Comparison of ENCODE assay signal across 18 cellular contexts in the genomic region with DNA sequence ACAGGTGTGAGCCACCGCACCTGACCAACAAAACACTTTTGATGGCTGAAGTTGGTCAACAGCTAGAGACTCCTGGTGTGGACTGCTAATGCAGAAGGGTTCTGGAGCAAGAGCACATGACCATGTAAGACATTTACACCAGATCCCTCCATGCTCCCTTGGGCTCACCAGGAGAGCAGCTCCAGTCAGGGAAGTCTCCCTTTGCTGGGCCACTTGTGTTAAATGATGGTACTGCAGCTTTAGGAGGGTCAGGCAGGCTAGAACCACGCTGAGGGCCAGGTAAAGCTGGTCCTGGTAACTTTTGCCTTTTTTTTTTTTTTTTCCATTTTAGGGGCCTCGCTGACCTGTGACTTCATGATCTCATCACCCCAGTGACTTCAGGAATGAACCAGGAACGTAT.
DNase-seq lines count a peak whose midpoint lies in the region; ATAC-seq and TF ChIP-seq lines count a peak whose summit lies in the region.
"Had no signal": no experiment of that assay in that cellular context is flagged by ENCODE, and none has a peak within 500 bp of the region (broad histone marks: within the 10 kb centered on the region; RNA-seq: fewer than 3 reads in every experiment).

No MANE protein-coding gene starts in this region.

- 0 out of 6 replicates have a peak, but pooled peaks of 1 of the 3 experiments have one; percentile 12 for TF ChIP-seq CTCF in HCT116 (IDR thresholded peaks at IDR 0.05 in 2 of 3, conservative IDR thresholded peaks at IDR 0.05 in 1 of 3; ENCODE audit: borderline replicate concordance in 1 of 3, insufficient read depth in 1 of 3, low read depth in 2 of 3, low read length in 2 of 3)
- no peak for TF ChIP-seq CTCF in coronary artery (IDR thresholded peaks at IDR 0.05)
- no peak for TF ChIP-seq CTCF in testis (IDR thresholded peaks at IDR 0.05)

- DNase-seq in HCT116 (ENCODE audit: low read depth, low spot score) (no peak), coronary artery (ENCODE audit: low spot score) (no peak), testis (no peak), GOT3 (lab: John Stamatoyannopoulos, UW) (no peak), T-helper 1 cell (no peak)
- DNase-seq in CD8-positive, alpha-beta memory T cell, result no peak
- DNase-seq: activated CD4-positive, alpha-beta T cell treated with anti-CD3 and anti-CD28 coated beads, Interleukin-2, amount 50 U/mL, for 1 hour; activated T-cell treated with anti-CD3 and anti-CD28 coated beads, Interleukin-2, amount 50 U/mL, for 72 hours; amniotic stem cell; hypothalamus; NCI-H748 treated with DMSO at 0.1 percent for 48 hours; stimulated activated naive CD8-positive, alpha-beta T cell treated with anti-CD3 and anti-CD28 coated beads, Interleukin-15, amount 100 ng/mL, for 72 hours; T-helper 2 cell had no signal

- H3K27me3 ChIP-seq in HCT116 (ENCODE audit: insufficient read depth, low read length), result no peaks in the 10 kb centered on the region
- H3K27me3 ChIP-seq in mucosa of rectum (ENCODE audit: control insufficient read depth in 2 of 2, insufficient read depth in 2 of 2, low read length in 2 of 2), result no peaks in the 10 kb centered on the region
- H3K27me3 ChIP-seq in testis, result no peaks in the 10 kb centered on the region
- no peaks in the 10 kb centered on the region for H3K27me3 ChIP-seq in CD8-positive, alpha-beta memory T cell (ENCODE audit: insufficient read depth, low read length, poor library complexity, severe bottlenecking)
- H3K27me3 ChIP-seq: BLaER1 treated with 17β-estradiol and CSF1 and Interleukin-3, amounts not matched to agents 10 nM and 100 nM had no signal

- no peaks in the 10 kb centered on the region for H3K36me3 Mint-ChIP-seq in CD8-positive, alpha-beta memory T cell

- 0 out of 2 replicates have a peak, but pooled peaks have one; percentile 63 for ATAC-seq in HCT116
- ATAC-seq in HG02870 (IDR thresholded peaks at IDR 0.05; ENCODE audit: unreplicated experiment), result no peak
- ATAC-seq: activated T-cell treated with anti-CD3 and anti-CD28 coated beads, Interleukin-2, amount 50 U/mL, for 72 hours; stimulated activated naive CD8-positive, alpha-beta T cell treated with anti-CD3 and anti-CD28 coated beads, Interleukin-15, amount 100 ng/mL, for 72 hours had no signal

- peaks cover 0 to 3% (median 0%) of the 10 kb centered on the region in 5 donors for H3K9me3 Mint-ChIP-seq in CD8-positive, alpha-beta memory T cell
- H3K9me3 Mint-ChIP-seq: activated T-cell treated with anti-CD3 and anti-CD28 coated beads, Interleukin-2, amount 50 U/mL, for 72 hours had no signal

- no peak overlapping the region for H3K4me3 ChIP-seq in HCT116 (replicated peaks in 1 of 2; ENCODE audit: low read depth in 1 of 2, low read length in 2 of 2)
- no peak overlapping the region for H3K4me3 ChIP-seq in coronary artery
- H3K4me3 ChIP-seq in mucosa of rectum (ENCODE audit: low read length in 2 of 2), result no peak overlapping the region
- no peak overlapping the region for H3K4me3 ChIP-seq in testis
- no peak overlapping the region for H3K4me3 ChIP-seq in CD8-positive, alpha-beta memory T cell (ENCODE audit: low read length)
- H3K4me3 ChIP-seq: BLaER1 treated with 17β-estradiol and CSF1 and Interleukin-3, amounts not matched to agents 10 nM and 100 nM had no signal

- RAD21 ChIA-PET in HCT116 (lab: Charles Lee; ENCODE audit: low non-redundant PET in 1 of 2, low total read pairs in 2 of 2, uncharacterized antibody in 2 of 2, unreplicated experiment in 2 of 2), result no interaction called here

- no peaks in the 10 kb centered on the region for H3K36me3 ChIP-seq in HCT116 (ENCODE audit: control insufficient read depth in 1 of 2, insufficient read depth in 2 of 2, low read length in 2 of 2)
- H3K36me3 ChIP-seq in mucosa of rectum (ENCODE audit: control insufficient read depth in 2 of 2, insufficient read depth in 2 of 2, low read length in 2 of 2), result no peaks in the 10 kb centered on the region
- H3K36me3 ChIP-seq in testis (ENCODE audit: low read depth, missing control alignments), result no peaks in the 10 kb centered on the region
- H3K36me3 ChIP-seq in CD8-positive, alpha-beta memory T cell (ENCODE audit: insufficient read depth, low read length), result no peaks in the 10 kb centered on the region
- H3K36me3 ChIP-seq: BLaER1 treated with 17β-estradiol and CSF1 and Interleukin-3, amounts not matched to agents 10 nM and 100 nM had no signal

- H3K9me2 ChIP-seq in HCT116 (ENCODE audit: insufficient read depth), result no peaks in the 10 kb centered on the region

- H3K79me2 ChIP-seq in HCT116 (ENCODE audit: insufficient read depth, low read length), result no peaks in the 10 kb centered on the region

- H3K27ac Mint-ChIP-seq in CD8-positive, alpha-beta memory T cell, result no peak overlapping the region
- H3K27ac Mint-ChIP-seq: activated T-cell treated with anti-CD3 and anti-CD28 coated beads, Interleukin-2, amount 50 U/mL, for 72 hours; stimulated activated naive CD8-positive, alpha-beta T cell treated with anti-CD3 and anti-CD28 coated beads, Interleukin-15, amount 100 ng/mL, for 72 hours had no signal

- no peak overlapping the region for H3K27ac ChIP-seq in HCT116 (ENCODE audit: low read depth, low read length)
- H3K27ac ChIP-seq in coronary artery, result peak overlapping the region; percentile 76 to 87
- peak overlapping the region; percentile 75 to 76 for H3K27ac ChIP-seq in mucosa of rectum (ENCODE audit: low read depth in 2 of 2, low read length in 2 of 2)
- peak overlapping the region; percentile 69 to 85 for H3K27ac ChIP-seq in testis
- H3K27ac ChIP-seq in CD8-positive, alpha-beta memory T cell (ENCODE audit: low read depth, low read length), result no peak overlapping the region
- H3K27ac ChIP-seq: BLaER1 treated with 17β-estradiol and CSF1 and Interleukin-3, amounts not matched to agents 10 nM and 100 nM; epithelial cell of prostate; RWPE1 had no signal

- no peak overlapping the region for H2AFZ ChIP-seq in HCT116 (ENCODE audit: low read depth, low read length, poor library complexity, severe bottlenecking)

- no peak for TF ChIP-seq RAD21 in HCT116 (IDR thresholded peaks at IDR 0.05; ENCODE audit: low read depth)

- no peak overlapping the region for H3K4me2 ChIP-seq in HCT116 (ENCODE audit: low read length)
- H3K4me2 ChIP-seq: BLaER1 treated with 17β-estradiol and CSF1 and Interleukin-3, amounts not matched to agents 10 nM and 100 nM had no signal

- POLR2A ChIA-PET in HCT116 (lab: Charles Lee), result no interaction called here
- POLR2A ChIA-PET in CD8-positive, alpha-beta memory T cell (lab: Charles Lee), result no interaction called here

- H3K27me3 Mint-ChIP-seq in CD8-positive, alpha-beta memory T cell, result peaks cover 2 to 10% of the 10 kb centered on the region in 2 donors
- H3K27me3 Mint-ChIP-seq: stimulated activated naive CD8-positive, alpha-beta T cell treated with anti-CD3 and anti-CD28 coated beads, Interleukin-15, amount 100 ng/mL, for 72 hours had no signal

- H4K20me1 ChIP-seq in HCT116 (ENCODE audit: insufficient read depth), result no peaks in the 10 kb centered on the region
- H4K20me1 ChIP-seq: BLaER1 treated with 17β-estradiol and CSF1 and Interleukin-3, amounts not matched to agents 10 nM and 100 nM had no signal

- no peaks in the 10 kb centered on the region for H3K4me1 Mint-ChIP-seq in CD8-positive, alpha-beta memory T cell
- H3K4me1 Mint-ChIP-seq: stimulated activated naive CD8-positive, alpha-beta T cell treated with anti-CD3 and anti-CD28 coated beads, Interleukin-15, amount 100 ng/mL, for 72 hours had no signal

- intact Hi-C loops in HCT116 (cut with micrococcal nuclease), result no loop called here
- intact Hi-C loops in testis (cut with DNase I; ENCODE audit: low total_unique reads), result loop anchor here (5.0 kb wide), 1 partner anchor 89 kb away; no protein-coding TSS in a partner anchor

- no peaks in the 10 kb centered on the region for H3K9me3 ChIP-seq in HCT116 (ENCODE audit: control insufficient read depth in 1 of 2, insufficient read depth in 1 of 2, low read depth in 1 of 2, low read length in 2 of 2)
- no peaks in the 10 kb centered on the region for H3K9me3 ChIP-seq in mucosa of rectum (ENCODE audit: control insufficient read depth in 2 of 2, low read length in 2 of 2)
- no peaks in the 10 kb centered on the region for H3K9me3 ChIP-seq in testis
- no peaks in the 10 kb centered on the region for H3K9me3 ChIP-seq in CD8-positive, alpha-beta memory T cell (ENCODE audit: low read length)

- no peaks in the 10 kb centered on the region for H3K4me1 ChIP-seq in HCT116 (ENCODE audit: control insufficient read depth in 1 of 2, insufficient read depth in 2 of 2, low read length in 2 of 2)
- H3K4me1 ChIP-seq in mucosa of rectum (ENCODE audit: control insufficient read depth in 2 of 2, insufficient read depth in 2 of 2, low read length in 2 of 2), result peaks cover 11 to 20% of the 10 kb centered on the region in 2 donors
- H3K4me1 ChIP-seq in testis, result peaks cover 40% of the 10 kb centered on the region
- no peaks in the 10 kb centered on the region for H3K4me1 ChIP-seq in CD8-positive, alpha-beta memory T cell (ENCODE audit: insufficient read depth, low read length)

- BruUV-seq in HCT116 (replicated peaks; lab: Mats Ljungman, UMichigan), result no TSS peak

- WGBS in testis, 2 donors, result 72 to 82% methylated on average over 4 of the region's 4 CpGs

- no peak overlapping the region for H3K9ac ChIP-seq in HCT116 (ENCODE audit: low read length)
- H3K9ac ChIP-seq in mucosa of rectum (ENCODE audit: low read depth in 1 of 2, low read length in 2 of 2), result no peak overlapping the region
- H3K9ac ChIP-seq: BLaER1 treated with 17β-estradiol and CSF1 and Interleukin-3, amounts not matched to agents 10 nM and 100 nM had no signal

- no peak overlapping the region for H3K4me3 Mint-ChIP-seq in CD8-positive, alpha-beta memory T cell
- H3K4me3 Mint-ChIP-seq: activated T-cell treated with anti-CD3 and anti-CD28 coated beads, Interleukin-2, amount 50 U/mL, for 72 hours; stimulated activated naive CD8-positive, alpha-beta T cell treated with anti-CD3 and anti-CD28 coated beads, Interleukin-15, amount 100 ng/mL, for 72 hours had no signal

- no peak for TF ChIP-seq POLR2A in HCT116 (IDR thresholded peaks at IDR 0.05; ENCODE audit: borderline replicate concordance, extremely low read depth, insufficient read depth, insufficient read length)
- TF ChIP-seq POLR2A in testis (IDR thresholded peaks at IDR 0.05), result no peak

- CTCF ChIA-PET in HCT116 (lab: Charles Lee), result interaction anchor here (1.0 kb wide), 1 partner anchor 176 kb away, joined by 3 read pairs; no protein-coding TSS in a partner anchor
- CTCF ChIA-PET in CD8-positive, alpha-beta memory T cell (lab: Charles Lee), result no interaction called here

TF ChIP-seq in HCT116, 20 proteins besides CTCF, POLR2A, EP300 and RAD21:
- TF ChIP-seq TCF7L2 (IDR thresholded peaks at IDR 0.05; ENCODE audit: borderline replicate concordance, extremely low read depth, insufficient read depth, insufficient read length) (no peak), SIN3A (IDR thresholded peaks at IDR 0.05; ENCODE audit: low read depth) (no peak), SP1 (IDR thresholded peaks at IDR 0.05; ENCODE audit: low read depth) (no peak), EZH2phosphoT487 (IDR thresholded peaks at IDR 0.05; ENCODE audit: borderline replicate concordance) (no peak), POLR2AphosphoS5 (IDR thresholded peaks at IDR 0.05; ENCODE audit: low read depth, low read length) (no peak), EGR1 (IDR thresholded peaks at IDR 0.05; ENCODE audit: low read depth) (no peak), JUND (IDR thresholded peaks at IDR 0.05) (no peak), CBX3 (IDR thresholded peaks at IDR 0.05; ENCODE audit: low read depth) (no peak)

Comparison
In these comparisons a context has a peak if more than half of its experiments do, and no peak if none do; other contexts are left out.
1. H3K27ac ChIP-seq: peak in coronary artery (2 of 2), mucosa of rectum (2 of 2) and testis (2 of 2); none in HCT116 (single experiment) and CD8-positive, alpha-beta memory T cell (single experiment).